In the genomic region with DNA sequence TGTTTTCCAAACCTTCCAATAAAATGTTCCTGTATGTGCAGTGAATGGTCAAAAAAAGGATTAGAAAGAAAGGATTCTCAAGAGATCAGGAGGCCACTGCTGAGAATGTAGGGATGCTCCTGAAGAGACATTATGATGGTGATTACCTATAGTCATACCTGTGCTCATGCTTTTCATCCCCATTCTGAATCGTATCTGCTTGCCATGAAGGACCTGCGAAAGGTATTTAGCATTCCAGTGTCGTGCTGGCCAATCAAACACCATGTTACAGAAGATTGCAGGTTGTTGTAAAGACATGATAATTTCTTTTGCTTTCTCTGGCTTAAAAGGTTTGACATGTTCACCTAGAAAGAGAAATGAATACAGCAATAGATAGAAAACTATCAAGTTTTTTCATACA, we compare ENCODE assay signal across 17 cellular contexts. TPM values are rescaled to one million over a fixed set of nuclear protein-coding genes. Genes with fewer than 3 reads are reported as not detected.
DNase-seq lines count a peak whose midpoint lies in the region; ATAC-seq, FAIRE-seq and TF ChIP-seq lines count a peak whose summit lies in the region.
"Had no signal": no experiment of that assay in that cellular context is flagged by ENCODE, and none has a peak within 500 bp of the region (broad histone marks: within the 10 kb centered on the region; RNA-seq: fewer than 3 reads in every experiment).

No MANE protein-coding gene starts in this region.

- H3K36me3 ChIP-seq in H1 (ENCODE audit: control insufficient read depth in 2 of 4, insufficient read depth in 4 of 4, low read length in 3 of 4) (peaks cover 0 to 6% (median 0%) of the 10 kb centered on the region in 4 experiments; a peak in 3 of 8 replicates), psoas muscle (ENCODE audit: insufficient read depth in 1 of 2, low read depth in 1 of 2) (peaks cover 2 to 6% of the 10 kb centered on the region in 2 donors), mesendoderm (ENCODE audit: control insufficient read depth, insufficient read depth, low read length) (no peaks in the 10 kb centered on the region)

- peak overlapping the region in 1 of 2 experiments; percentile 50; a peak in 1 of 4 replicates for H3K4me2 ChIP-seq in H1 (ENCODE audit: insufficient read depth in 1 of 2, low read depth in 2 of 2, low read length in 2 of 2)
- no peak overlapping the region for H3K4me2 ChIP-seq in mesendoderm (ENCODE audit: low read length)

- H2AFZ ChIP-seq in H1 (ENCODE audit: low read length) = no peak overlapping the region
- H2AFZ ChIP-seq: GM23248 had no signal

- H2AK5ac ChIP-seq in H1 (ENCODE audit: low read depth, low read length) (no peak overlapping the region), mesendoderm (ENCODE audit: low read length) (no peak overlapping the region)

- intact Hi-C loops in psoas muscle (cut with DNase I) = no loop called here

- H3K4me1 ChIP-seq in H1 (replicated peaks in 1 of 4; ENCODE audit: control insufficient read depth in 3 of 4, insufficient read depth in 4 of 4, low read length in 3 of 4) (peaks cover 0 to 4% (median under 1%) of the 10 kb centered on the region in 4 experiments; a peak in 2 of 7 replicates), psoas muscle (peaks cover 30% of the 10 kb centered on the region), mesendoderm (ENCODE audit: control insufficient read depth, low read depth, low read length) (no peaks in the 10 kb centered on the region)

- H2BK5ac ChIP-seq in H1 (ENCODE audit: low read depth, low read length) (no peak overlapping the region), mesendoderm (ENCODE audit: low read length) (no peak overlapping the region)

- DNase-seq in D721Med (ENCODE audit: insufficient read length, low spot score) (no peak), LNCaP clone FGC (ENCODE audit: low read depth) (peak; percentile 21), H1 (ENCODE audit: low read depth in 1 of 2, low spot score in 2 of 2) (no peak), psoas muscle (no peak), mesendoderm (no peak), COLO829 (ENCODE audit: low spot score) (no peak), foreskin melanocyte (no peak)
- no peak for DNase-seq in effector CD4-positive, alpha-beta T cell
- DNase-seq: CD8-positive, alpha-beta T cell; COR-L47; GM23248; H9; KBM-7 had no signal

- H3K79me1 ChIP-seq in H1 (ENCODE audit: low read depth, low read length) (no peaks in the 10 kb centered on the region), mesendoderm (ENCODE audit: low read length) (no peaks in the 10 kb centered on the region)

- no peak for TF ChIP-seq RAD21 in H1 (IDR thresholded peaks at IDR 0.05 in 1 of 2, conservative IDR thresholded peaks at IDR 0.05 in 1 of 2; ENCODE audit: low read depth in 2 of 2, low read length in 2 of 2)

- H2BK20ac ChIP-seq in H1 (ENCODE audit: low read length) = no peak overlapping the region

- H3K23me2 ChIP-seq in H1 (ENCODE audit: low read depth, low read length) = no peaks in the 10 kb centered on the region; the same call in 1 of the 2 replicates

- FAIRE-seq in D721Med (lab: Jason Lieb, UNC) = peak; percentile 66
- peak; percentile 78 for FAIRE-seq in H1 (lab: Jason Lieb, UNC)
- FAIRE-seq: GM12892, GM18507, HTR-8/SVneo had no signal

- H4K5ac ChIP-seq in H1 (ENCODE audit: insufficient read length, low read depth, low read length) (no peak overlapping the region), mesendoderm (ENCODE audit: low read length) (no peak overlapping the region)

- H3K18ac ChIP-seq in H1 (ENCODE audit: extremely low read depth, low read length) (no peak overlapping the region), mesendoderm (ENCODE audit: low read length) (no peak overlapping the region)

- 28% methylated on average over 3 of the region's 3 CpGs; no CpG with 5 or more reads in 1 of the 2 experiments for WGBS in H1 (ENCODE audit: extremely low coverage in 1 of 2, insufficient coverage in 1 of 2, insufficient read length in 1 of 2, insufficient replicate concordance in 2 of 2, low coverage in 1 of 2, low lambda C conversion rate in 2 of 2, missing lambda C conversion rate in 1 of 2), 2 experiments
- 44 to 62% (median 60%) methylated on average over 3 of the region's 3 CpGs for WGBS in psoas muscle, 3 donors
- WGBS in mesendoderm (ENCODE audit: extremely low coverage, insufficient coverage, low lambda C conversion rate) = no CpG with 5 or more reads among the region's 3 CpGs

- H3K23ac ChIP-seq in H1 (ENCODE audit: insufficient read length) (no peak overlapping the region), mesendoderm (ENCODE audit: low read length) (no peak overlapping the region)

- H3K27ac ChIP-seq in H1 (ENCODE audit: low read depth, low read length) = no peak overlapping the region
- peak overlapping the region; percentile 84 for H3K27ac ChIP-seq in psoas muscle
- no peak overlapping the region for H3K27ac ChIP-seq in mesendoderm (ENCODE audit: low read depth, low read length)
- H3K27ac ChIP-seq: BLaER1 treated with 17β-estradiol and CSF1 and Interleukin-3, amounts not matched to agents 10 nM and 100 nM; GM23248 had no signal

- H3K27me3 ChIP-seq in H1 (replicated peaks in 1 of 4; ENCODE audit: control insufficient read depth in 3 of 4, extremely low read depth in 1 of 4, insufficient read depth in 3 of 4, low read length in 3 of 4) = no peaks in the 10 kb centered on the region
- H3K27me3 ChIP-seq in psoas muscle (ENCODE audit: insufficient read depth in 3 of 3, low read length in 2 of 3) = no peaks in the 10 kb centered on the region
- H3K27me3 ChIP-seq in mesendoderm (ENCODE audit: insufficient read depth, low read length, poor library complexity) = no peaks in the 10 kb centered on the region
- H3K27me3 ChIP-seq: BLaER1 treated with 17β-estradiol and CSF1 and Interleukin-3, amounts not matched to agents 10 nM and 100 nM had no signal

- TF ChIP-seq POLR2A in H1 (IDR thresholded peaks at IDR 0.05; ENCODE audit: control extremely low read depth in 1 of 2, low read depth in 2 of 2, low read length in 2 of 2) = no peak

- H3K9me3 ChIP-seq in H1 (ENCODE audit: insufficient read depth in 2 of 2, low read depth in 1 of 2, low read length in 1 of 2) (peaks cover 0 to 5% of the 10 kb centered on the region in 2 experiments; a peak in 2 of 4 replicates), psoas muscle (no peaks in the 10 kb centered on the region)

- H4K91ac ChIP-seq in H1 (replicated peaks; ENCODE audit: insufficient read length, low read length) = no peak overlapping the region

- H3K79me2 ChIP-seq in H1 (ENCODE audit: control insufficient read depth in 1 of 2, insufficient read depth in 2 of 2, low read length in 2 of 2) (no peaks in the 10 kb centered on the region), mesendoderm (ENCODE audit: control insufficient read depth, insufficient read depth, low read length) (no peaks in the 10 kb centered on the region)

- H3K9ac ChIP-seq in H1 (replicated peaks in 1 of 4; ENCODE audit: extremely low read depth in 1 of 4, low read depth in 3 of 4, low read length in 3 of 4) (no peak overlapping the region), mesendoderm (ENCODE audit: low read length) (no peak overlapping the region)
- H3K9ac ChIP-seq: GM23248 had no signal

- ATAC-seq in psoas muscle = peak in 1 of 4 donors; percentile 16
- ATAC-seq: CD8-positive, alpha-beta T cell had no signal

- no peak overlapping the region for H3K14ac ChIP-seq in H1 (ENCODE audit: insufficient read length)

- no peaks in the 10 kb centered on the region for H4K20me1 ChIP-seq in H1 (replicated peaks in 1 of 2; ENCODE audit: control insufficient read depth in 1 of 2, insufficient read depth in 2 of 2, low read length in 2 of 2)
- H4K20me1 ChIP-seq: BLaER1 treated with 17β-estradiol and CSF1 and Interleukin-3, amounts not matched to agents 10 nM and 100 nM had no signal

- no peak overlapping the region for H2BK12ac ChIP-seq in H1 (ENCODE audit: low read depth, low read length)

- no peak overlapping the region for H3K4ac ChIP-seq in H1 (replicated peaks; ENCODE audit: insufficient read length, low read depth, low read length)
- H3K4ac ChIP-seq in mesendoderm (ENCODE audit: low read depth, low read length) = no peak overlapping the region

- H4K8ac ChIP-seq in H1 (ENCODE audit: extremely low read depth, insufficient read depth, low read length) (no peak overlapping the region), mesendoderm (ENCODE audit: low read depth, low read length) (no peak overlapping the region)

- POLR2A ChIA-PET in H1 (lab: Charles Lee; ENCODE audit: partially characterized antibody) = no interaction called here

- CTCF ChIA-PET in H1 (lab: Charles Lee; ENCODE audit: partially characterized antibody) = interaction anchor here (1.0 kb wide), 1 partner anchor 135 kb away, joined by 3 read pairs; no protein-coding TSS in a partner anchor

- peak overlapping the region; percentile 17; the same call in 1 of the 2 replicates for H3K4me3 ChIP-seq in LNCaP clone FGC (ENCODE audit: low read depth, low read length)
- H3K4me3 ChIP-seq in H1 (ENCODE audit: extremely low read depth in 1 of 4, insufficient read depth in 2 of 4, low read depth in 3 of 4, low read length in 4 of 4) = peak overlapping the region in 1 of 4 experiments; percentile 34; a peak in 1 of 8 replicates
- H3K4me3 ChIP-seq in psoas muscle = peak overlapping the region; percentile 42
- no peak overlapping the region for H3K4me3 ChIP-seq in mesendoderm (ENCODE audit: low read length)
- H3K4me3 ChIP-seq: BLaER1 treated with 17β-estradiol and CSF1 and Interleukin-3, amounts not matched to agents 10 nM and 100 nM; GM23248 had no signal

- H2BK120ac ChIP-seq in H1 (replicated peaks; ENCODE audit: low read depth, low read length) = no peak overlapping the region
- no peak overlapping the region for H2BK120ac ChIP-seq in mesendoderm (ENCODE audit: low read depth, low read length)

- TF ChIP-seq CTCF in D721Med (IDR thresholded peaks at IDR 0.05; ENCODE audit: insufficient read depth, missing control alignments) (no peak), LNCaP clone FGC (IDR thresholded peaks at IDR 0.05; ENCODE audit: control insufficient read depth, extremely low read depth, insufficient read depth) (no peak), H1 (IDR thresholded peaks at IDR 0.05; ENCODE audit: control extremely low read depth in 1 of 3, insufficient read depth in 1 of 3, low read depth in 1 of 3, low read length in 3 of 3) (no peak), psoas muscle (IDR thresholded peaks at IDR 0.05) (no peak)

- H3K56ac ChIP-seq in H1 (replicated peaks; ENCODE audit: insufficient read length, low read depth, low read length) (no peak overlapping the region), mesendoderm (ENCODE audit: low read length) (no peak overlapping the region)

- H2BK15ac ChIP-seq in H1 (ENCODE audit: low read length) (no peak overlapping the region), mesendoderm (replicated peaks; ENCODE audit: low read depth) (no peak overlapping the region)

- no peak for TF ChIP-seq EP300 in H1 (IDR thresholded peaks at IDR 0.05; ENCODE audit: borderline replicate concordance in 1 of 2, low read depth in 2 of 2, low read length in 2 of 2)

RNA-seq across cellular contexts. Expression of gene HSPBAP1, which starts 16.1 kb away (rescaled TPM):
- 8.3 and 8.7 TPM in 2 replicates for total RNA-seq in H1 (2021; fragmentation: NEBNext Ultra II Directional; extraction: Animal tissue kit (Norgen Biotek cat#: 25700))
- 3.8 and 7.5 TPM in 2 replicates for polyA plus RNA-seq in H1 (2011; rRNA removed)
- polyA plus RNA-seq in H1 (2011; cell fraction: cytosol; rRNA removed) = 7.8 TPM
- polyA plus RNA-seq in H1 (2011; cell fraction: nucleus; rRNA removed) = 5.4 TPM
- polyA plus RNA-seq in H1 (2012, experiment 1 of 2) = 7.9 to 11.5 TPM (median 8.5 TPM) in 4 replicates
- polyA plus RNA-seq in H1 (2012, experiment 2 of 2) = 1.1 TPM
- 7.1 TPM for polyA plus RNA-seq in H1 (2013, experiment 1 of 2)
- 6.2 TPM for polyA plus RNA-seq in H1 (2013, experiment 2 of 2)
- polyA minus RNA-seq in H1 (2011; rRNA and poly(A)+ RNA removed) = 9.9 and 10.5 TPM in 2 replicates
- 4.4 TPM for polyA minus RNA-seq in H1 (2011; cell fraction: cytosol; rRNA and poly(A)+ RNA removed)
- 14.0 TPM for polyA minus RNA-seq in H1 (2011; cell fraction: nucleus; rRNA and poly(A)+ RNA removed)
- 10 to 100 TPM in 3 of 4 donors, 1 to 10 TPM in 1; 4.8 to 18.2 (median 16.2) TPM for total RNA-seq in psoas muscle
- polyA plus RNA-seq in psoas muscle = 10 to 100 TPM in 2 of 3 donors, 1 to 10 TPM in 1; 6.1 to 24.7 (median 18.9) TPM
- polyA plus RNA-seq in mesendoderm (2013, experiment 1 of 2) = 4.7 TPM
- polyA plus RNA-seq in mesendoderm (2013, experiment 2 of 2) = 5.1 TPM

RNA-seq across cellular contexts. Expression of gene SLC49A4, which starts 17.3 kb away (rescaled TPM):
- total RNA-seq in H1 (2021; fragmentation: NEBNext Ultra II Directional; extraction: Animal tissue kit (Norgen Biotek cat#: 25700)) = 10.2 and 10.5 TPM in 2 replicates
- polyA plus RNA-seq in H1 (2011; rRNA removed) = 5.5 and 9.5 TPM in 2 replicates
- polyA plus RNA-seq in H1 (2011; cell fraction: cytosol; rRNA removed) = 8.2 TPM
- 3.3 TPM for polyA plus RNA-seq in H1 (2011; cell fraction: nucleus; rRNA removed)
- 6.5 to 8.5 TPM (median 7.1 TPM) in 4 replicates for polyA plus RNA-seq in H1 (2012, experiment 1 of 2)
- 2.9 TPM for polyA plus RNA-seq in H1 (2012, experiment 2 of 2)
- 9.1 TPM for polyA plus RNA-seq in H1 (2013, experiment 1 of 2)
- polyA plus RNA-seq in H1 (2013, experiment 2 of 2) = 12.1 TPM
- 8.5 and 11.3 TPM in 2 replicates for polyA minus RNA-seq in H1 (2011; rRNA and poly(A)+ RNA removed)
- 5.7 TPM for polyA minus RNA-seq in H1 (2011; cell fraction: cytosol; rRNA and poly(A)+ RNA removed)
- 12.4 TPM for polyA minus RNA-seq in H1 (2011; cell fraction: nucleus; rRNA and poly(A)+ RNA removed)
- 10 to 100 TPM; 12.5 to 44.2 (median 26.9) TPM for total RNA-seq in psoas muscle
- 10 to 100 TPM; 15.1 to 21.8 (median 21.1) TPM for polyA plus RNA-seq in psoas muscle
- 7.9 TPM for polyA plus RNA-seq in mesendoderm (2013, experiment 1 of 2)
- polyA plus RNA-seq in mesendoderm (2013, experiment 2 of 2) = 7.4 TPM
